In the genomic region with DNA sequence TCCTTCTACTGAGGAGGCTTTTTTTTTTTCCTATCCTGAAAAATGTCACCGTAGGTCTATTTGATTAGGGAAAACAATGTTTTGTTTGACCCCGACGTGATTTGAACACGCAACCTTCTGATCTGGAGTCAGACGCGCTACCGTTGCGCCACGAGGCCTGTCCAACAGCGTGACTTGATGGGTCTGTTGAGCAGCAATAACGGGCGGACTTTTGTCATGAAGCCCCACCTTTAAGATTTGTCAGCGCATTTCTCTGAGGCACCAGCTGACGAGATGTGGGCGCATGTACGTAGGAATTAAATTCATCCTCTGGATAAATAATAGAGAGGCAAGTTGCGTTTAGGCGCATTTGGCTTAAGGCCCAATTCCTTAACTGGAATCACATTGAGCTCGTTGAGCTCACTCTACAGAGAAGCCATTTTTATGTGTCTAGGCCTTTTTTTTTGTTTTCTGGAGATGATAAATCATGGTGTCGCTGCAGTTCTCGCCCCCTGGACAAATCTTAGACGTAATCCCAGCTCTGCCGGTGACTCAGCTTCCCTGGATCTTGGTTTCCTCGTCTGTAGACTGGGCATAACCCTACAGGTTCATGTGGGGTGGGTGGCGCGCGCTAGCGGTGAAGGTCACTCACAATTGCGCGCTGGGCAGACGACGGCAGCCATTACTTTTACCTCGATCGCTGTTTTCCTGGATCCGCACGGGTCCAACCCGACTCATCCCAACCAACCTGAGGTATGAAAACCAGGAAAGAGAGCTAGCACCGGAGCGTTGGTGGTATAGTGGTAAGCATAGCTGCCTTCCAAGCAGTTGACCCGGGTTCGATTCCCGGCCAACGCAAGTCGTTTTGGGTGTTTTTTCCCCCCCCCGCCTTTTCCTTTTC, we compare ENCODE assay signal across 8 cellular contexts. TPM values are rescaled to one million over a fixed set of nuclear protein-coding genes. Genes with fewer than 3 reads are reported as not detected.
DNase-seq lines count a peak whose midpoint lies in the region; ATAC-seq, FAIRE-seq and TF ChIP-seq lines count a peak whose summit lies in the region.

No MANE protein-coding gene starts in this region.

- peak; percentile 56 for TF ChIP-seq EP300 in K562 (IDR thresholded peaks at IDR 0.05; ENCODE audit: low read length)

- peak; percentile 51 for TF ChIP-seq POLR2A in K562 (conservative IDR thresholded peaks at IDR 0.05)

- peak overlapping the region; percentile 99 for H3K4me2 ChIP-seq in K562 (ENCODE audit: insufficient read depth, low read length)

- WGBS in K562 (ENCODE audit: insufficient coverage, low coverage, missing lambda C conversion rate) = under 1% methylated on average over 43 of the region's 45 CpGs
- WGBS in iPS DF 6.9 (ENCODE audit: insufficient coverage, insufficient read length) = no CpG with 5 or more reads among the region's 45 CpGs
- 0% methylated on average over 45 of the region's 45 CpGs for WGBS in aorta, 2 donors

- H2AFZ ChIP-seq in K562 (ENCODE audit: low read depth, low read length) = peak overlapping the region; percentile 95

- H4K20me1 ChIP-seq in K562 (replicated peaks; ENCODE audit: control insufficient read depth, insufficient read depth, low read length) = peaks cover 5% of the 10 kb centered on the region

- no TSS peak for BruUV-seq in K562 (replicated peaks; lab: Mats Ljungman, UMichigan)

- no peaks in the 10 kb centered on the region for H3K9me1 ChIP-seq in K562 (ENCODE audit: control insufficient read depth, insufficient read depth, low read length)

- in situ Hi-C loops in K562 (cut with MboI) = loop anchor here (5.0 kb wide), 1 partner anchor 99 kb away; a partner anchor contains a TSS

- H3K9ac ChIP-seq in K562 (ENCODE audit: insufficient read depth in 1 of 2, low read depth in 2 of 2, low read length in 2 of 2) = peak overlapping the region; percentile 91

- H3K36me3 ChIP-seq in K562 (ENCODE audit: control insufficient read depth, insufficient read depth, low read length) (no peaks in the 10 kb centered on the region), iPS DF 6.9 (ENCODE audit: control insufficient read depth, insufficient read depth, low read length) (no peaks in the 10 kb centered on the region), aorta (ENCODE audit: control insufficient read depth in 1 of 2, insufficient read depth in 2 of 2, low read length in 1 of 2) (no peaks in the 10 kb centered on the region)

- intact Hi-C loops in K562 (cut with micrococcal nuclease) = loop anchor here (1.0 to 10.0 kb wide), 4 partner anchors 34 to 164 kb away; a partner anchor contains a TSS
- intact Hi-C loops in aorta (cut with DNase I) = loop anchor here (1.0 kb wide), 1 partner anchor 34 kb away; no protein-coding TSS in a partner anchor

- TF ChIP-seq CTCF in AG04450 (IDR thresholded peaks at IDR 0.05; ENCODE audit: low read depth, low read length) = no peak
- TF ChIP-seq CTCF in K562 (IDR thresholded peaks at IDR 0.05 in 2 of 3, conservative IDR thresholded peaks at IDR 0.05 in 1 of 3; ENCODE audit: insufficient read depth in 2 of 3, low read depth in 1 of 3, low read length in 3 of 3) = peak in 2 of 3 experiments; percentile 2 to 12; a peak in 1 of 6 replicates
- TF ChIP-seq CTCF in retinal pigment epithelial cell (conservative IDR thresholded peaks at IDR 0.05; ENCODE audit: low read depth, low read length) = no peak

- H3K27me3 ChIP-seq in AG04450 (ENCODE audit: control insufficient read depth, insufficient read depth, low read length) (no peaks in the 10 kb centered on the region), K562 (ENCODE audit: control insufficient read depth in 2 of 2, insufficient read depth in 2 of 2, low read length in 2 of 2) (no peaks in the 10 kb centered on the region), iPS DF 6.9 (ENCODE audit: control insufficient read depth, insufficient read depth, low read length) (no peaks in the 10 kb centered on the region), aorta (ENCODE audit: control insufficient read depth in 1 of 2, insufficient read depth in 2 of 2, low read length in 1 of 2) (no peaks in the 10 kb centered on the region)

- no peaks in the 10 kb centered on the region for H3K79me2 ChIP-seq in K562 (ENCODE audit: control insufficient read depth, insufficient read depth, low read length)

- no peak for TF ChIP-seq RAD21 in K562 (CRISPR knock-in tag; conservative IDR thresholded peaks at IDR 0.05 in 1 of 2, IDR thresholded peaks at IDR 0.05 in 1 of 2)

- POLR2A ChIA-PET in AG04450 (lab: Yijun Ruan, JAX) (interaction anchor here (0.8 to 4.4 kb wide), 8 partner anchors 10 to 102 kb away, joined by 3 to 25 read pairs (median 6); a partner anchor contains a TSS), K562 (lab: Yijun Ruan, JAX) (interaction anchor here (0.6 to 7.5 kb wide), 10 partner anchors 10 to 160 kb away, joined by 3 to 89 read pairs (median 6); a partner anchor contains a TSS)

- FAIRE-seq in K562 (lab: Jason Lieb, UNC) = peak; percentile 76

- CTCF ChIA-PET in AG04450 (lab: Charles Lee) (interaction anchor here (0.9 to 3.6 kb wide), 4 partner anchors 12 to 102 kb away, joined by 3 to 15 read pairs (median 8); a partner anchor contains a TSS), K562 (lab: Yijun Ruan, JAX; ENCODE audit: low intra/inter-chr PET ratio) (interaction anchor here (0.6 to 0.7 kb wide), 2 partner anchors 73 to 525 kb away, joined by 3 read pairs; no protein-coding TSS in a partner anchor)

- H3K4me1 ChIP-seq in K562 (replicated peaks in 1 of 2; ENCODE audit: control insufficient read depth in 2 of 2, insufficient read depth in 2 of 2, low read length in 2 of 2) = peaks cover 23 to 27% of the 10 kb centered on the region in 2 experiments; a peak in 4 of 5 replicates
- no peaks in the 10 kb centered on the region for H3K4me1 ChIP-seq in iPS DF 6.9 (ENCODE audit: control insufficient read depth, insufficient read depth, low read length)
- H3K4me1 ChIP-seq in aorta (ENCODE audit: control insufficient read depth in 1 of 2, insufficient read depth in 2 of 2, low read length in 2 of 2) = no peaks in the 10 kb centered on the region

- peak overlapping the region; percentile 87 for H3K4me3 ChIP-seq in AG04450 (ENCODE audit: low read depth, low read length)
- peak overlapping the region; percentile 60 for H3K4me3 ChIP-seq in K562
- H3K4me3 ChIP-seq in iPS DF 6.9 (ENCODE audit: low read length) = peak overlapping the region; percentile 73; the same call in 1 of the 2 replicates
- peak overlapping the region; percentile 85 for H3K4me3 ChIP-seq in retinal pigment epithelial cell (ENCODE audit: low read length)
- peak overlapping the region; percentile 28 to 33 for H3K4me3 ChIP-seq in aorta (ENCODE audit: low read length in 2 of 2)

- H3K9me3 ChIP-seq in AG04450 (ENCODE audit: control insufficient read depth, insufficient read depth, low read length) (no peaks in the 10 kb centered on the region; the same call in 1 of the 2 replicates), K562 (replicated peaks; ENCODE audit: control insufficient read depth, insufficient read depth, low read depth, low read length) (no peaks in the 10 kb centered on the region), iPS DF 6.9 (ENCODE audit: control insufficient read depth, insufficient read depth, low read length) (no peaks in the 10 kb centered on the region), aorta (ENCODE audit: control insufficient read depth, low read length) (no peaks in the 10 kb centered on the region)

- H3K27ac ChIP-seq in AG04450 (ENCODE audit: low read depth, low read length) = peak overlapping the region; percentile 94
- peak overlapping the region; percentile 87 for H3K27ac ChIP-seq in K562 (ENCODE audit: extremely low read depth, low read depth, low read length)
- no peak overlapping the region for H3K27ac ChIP-seq in iPS DF 6.9 (ENCODE audit: low read length)
- peak overlapping the region; percentile 78 to 93 for H3K27ac ChIP-seq in aorta (ENCODE audit: low read depth in 1 of 2, low read length in 2 of 2)

- DNase-seq in AG04450 (ENCODE audit: low read depth, low spot score) = peak; percentile 78
- DNase-seq in H4 (ENCODE audit: low spot score) = peak; percentile 83
- peak; percentile 62 for DNase-seq in NCI-H2107 treated with DMSO at 0.1 percent for 48 hours (lab: John Stamatoyannopoulos, UW; ENCODE audit: unreplicated experiment)
- peak; percentile 92 for DNase-seq in UCSD-AML1 (lab: John Stamatoyannopoulos, UW; ENCODE audit: unreplicated experiment)
- DNase-seq in K562 (ENCODE audit: extremely low read depth in 1 of 4, low spot score in 3 of 4) = peak; percentile 50 to 89 (median 55)
- DNase-seq in iPS DF 6.9 (ENCODE audit: low read depth, low spot score) = no peak
- no peak for DNase-seq in retinal pigment epithelial cell (ENCODE audit: low read depth)
- peak; percentile 90 to 93 for DNase-seq in aorta

- ATAC-seq in K562 = peak; percentile 54
- ATAC-seq in aorta (ENCODE audit: low FRiP score) = peak; percentile 90

RNA-seq across cellular contexts. Expression of a gene that starts 10.6 kb away (rescaled TPM):
- polyA plus RNA-seq in AG04450 (2011; rRNA removed) = 5.9 and 7.7 TPM in 2 replicates
- 8.6 and 12.1 TPM in 2 replicates for polyA minus RNA-seq in AG04450 (2011; rRNA and poly(A)+ RNA removed)
- 33.4 and 50.5 TPM in 2 replicates for total RNA-seq in H4 (2014; rRNA removed; shearing (Covaris generic))
- 109 and 239 TPM in 2 replicates for total RNA-seq in K562 (2011; cell fraction: chromatin; rRNA removed; ENCODE audit: low replicate concordance)
- 161 and 197 TPM in 2 replicates for total RNA-seq in K562 (2011; cell fraction: nucleolus; rRNA removed)
- 144 and 149 TPM in 2 replicates for total RNA-seq in K562 (2011; cell fraction: nucleoplasm; rRNA removed)
- 78.1 and 96.2 TPM in 2 replicates for total RNA-seq in K562 (2014; rRNA removed)
- 46.7 and 60.3 TPM in 2 replicates for total RNA-seq in K562 (2014; rRNA removed; fragmentation: Illumina TruSeq; extraction: Trizol)
- total RNA-seq in K562 (2015; rRNA removed; fragmentation: Illumina TruSeq; extraction: Trizol) = 67.7 and 74.8 TPM in 2 replicates
- 99.8 and 104 TPM in 2 replicates for total RNA-seq in K562 (2021)
- polyA plus RNA-seq in K562 (2011; rRNA removed) = 27.2 and 57.3 TPM in 2 replicates
- 47.9 and 49.1 TPM in 2 replicates for polyA plus RNA-seq in K562 (2011; cell fraction: cytosol; rRNA removed)
- polyA plus RNA-seq in K562 (2011; cell fraction: nucleus; rRNA removed) = 213 and 224 TPM in 2 replicates
- 77.0 and 128 TPM in 2 replicates for polyA plus RNA-seq in K562 (2012)
- polyA plus RNA-seq in K562 (2014; fragmentation: Illumina TruSeq; extraction: Trizol) = 114 and 128 TPM in 2 replicates
- polyA plus RNA-seq in K562 (2014; fragmentation: Nextera tagmentation; extraction: Ambion mirVana) = 100 to 1,000 TPM in 1 of 2 experiments, 10 to 100 TPM in 1; 63.4 to 101 TPM
- 51.3 and 62.7 TPM in 2 replicates for polyA plus RNA-seq in K562 (2014; rRNA removed)
- 25.6 and 34.2 TPM in 2 replicates for polyA minus RNA-seq in K562 (2011; rRNA and poly(A)+ RNA removed)
- polyA minus RNA-seq in K562 (2011; cell fraction: cytosol; rRNA and poly(A)+ RNA removed) = 24.7 and 37.6 TPM in 2 replicates
- polyA minus RNA-seq in K562 (2011; cell fraction: nucleus; rRNA and poly(A)+ RNA removed) = 59.9 and 83.2 TPM in 2 replicates
- 1 to 10 TPM in 1 of 2 donors, under 1 TPM in 1; 0.81 to 3.1 TPM for total RNA-seq in aorta
- not detected for polyA plus RNA-seq in aorta

RNA-seq across cellular contexts. Expression of a gene that starts 26.8 kb away (rescaled TPM):
- polyA plus RNA-seq in AG04450 (2011; rRNA removed) (6.1 and 7.3 TPM in 2 replicates), K562 (2011; rRNA removed) (9.6 and 15.3 TPM in 2 replicates), K562 (2014; fragmentation: Illumina TruSeq; extraction: Trizol) (19.8 and 20.8 TPM in 2 replicates), K562 (2014; fragmentation: Nextera tagmentation; extraction: Ambion mirVana) (1 to 10 TPM; 3.1 to 5.1 TPM), K562 (2014; rRNA removed) (14.1 and 21.4 TPM in 2 replicates), aorta (10 to 100 TPM in 1 of 2 donors, 1 to 10 TPM in 1; 4.6 to 36.4 TPM)
- 12.2 and 17.3 TPM in 2 replicates for polyA minus RNA-seq in AG04450 (2011; rRNA and poly(A)+ RNA removed)
- 3.0 and 3.3 TPM in 2 replicates for total RNA-seq in H4 (2014; rRNA removed; shearing (Covaris generic))
- 144 and 309 TPM in 2 replicates for total RNA-seq in K562 (2011; cell fraction: chromatin; rRNA removed; ENCODE audit: low replicate concordance)
- total RNA-seq in K562 (2011; cell fraction: nucleolus; rRNA removed) = 104 and 131 TPM in 2 replicates
- total RNA-seq in K562 (2011; cell fraction: nucleoplasm; rRNA removed) = 112 and 125 TPM in 2 replicates
- total RNA-seq in K562 (2014; rRNA removed) (5.7 and 9.6 TPM in 2 replicates), K562 (2014; rRNA removed; fragmentation: Illumina TruSeq; extraction: Trizol) (6.7 and 9.3 TPM in 2 replicates), K562 (2015; rRNA removed; fragmentation: Illumina TruSeq; extraction: Trizol) (3.8 and 5.8 TPM in 2 replicates), K562 (2021) (29.7 and 32.8 TPM in 2 replicates), aorta (10 to 100 TPM; 43.3 to 59.2 TPM)
- 7.0 and 7.8 TPM in 2 replicates for polyA plus RNA-seq in K562 (2011; cell fraction: cytosol; rRNA removed)
- 99.2 and 159 TPM in 2 replicates for polyA plus RNA-seq in K562 (2011; cell fraction: nucleus; rRNA removed)
- polyA plus RNA-seq in K562 (2012) = 10.8 and 16.7 TPM in 2 replicates
- 19.6 and 21.1 TPM in 2 replicates for polyA minus RNA-seq in K562 (2011; rRNA and poly(A)+ RNA removed)
- polyA minus RNA-seq in K562 (2011; cell fraction: cytosol; rRNA and poly(A)+ RNA removed) = 4.9 and 6.5 TPM in 2 replicates
- 52.2 and 68.6 TPM in 2 replicates for polyA minus RNA-seq in K562 (2011; cell fraction: nucleus; rRNA and poly(A)+ RNA removed)

RNA-seq across cellular contexts. Expression of a gene that starts 28.1 kb away (rescaled TPM):
- polyA plus RNA-seq in AG04450 (2011; rRNA removed) (14.0 and 18.5 TPM in 2 replicates), K562 (2011; rRNA removed) (27.3 and 39.8 TPM in 2 replicates), K562 (2014; fragmentation: Illumina TruSeq; extraction: Trizol) (44.8 and 50.5 TPM in 2 replicates), K562 (2014; fragmentation: Nextera tagmentation; extraction: Ambion mirVana) (10 to 100 TPM; 11.6 to 18.2 TPM), K562 (2014; rRNA removed) (46.9 and 53.3 TPM in 2 replicates), aorta (1 to 10 TPM; 1.4 to 8.3 TPM)
- 26.5 and 49.1 TPM in 2 replicates for polyA minus RNA-seq in AG04450 (2011; rRNA and poly(A)+ RNA removed)
- 13.5 and 18.4 TPM in 2 replicates for total RNA-seq in H4 (2014; rRNA removed; shearing (Covaris generic))
- total RNA-seq in K562 (2011; cell fraction: chromatin; rRNA removed; ENCODE audit: low replicate concordance) = 107 and 253 TPM in 2 replicates
- 170 and 185 TPM in 2 replicates for total RNA-seq in K562 (2011; cell fraction: nucleolus; rRNA removed)
- total RNA-seq in K562 (2011; cell fraction: nucleoplasm; rRNA removed) = 90.2 and 106 TPM in 2 replicates
- total RNA-seq in K562 (2014; rRNA removed) (59.2 and 69.0 TPM in 2 replicates), K562 (2014; rRNA removed; fragmentation: Illumina TruSeq; extraction: Trizol) (36.2 and 43.9 TPM in 2 replicates), K562 (2015; rRNA removed; fragmentation: Illumina TruSeq; extraction: Trizol) (33.6 and 33.7 TPM in 2 replicates), K562 (2021) (128 and 131 TPM in 2 replicates), aorta (10 to 100 TPM; 21.3 to 25.4 TPM)
- 29.6 and 42.9 TPM in 2 replicates for polyA plus RNA-seq in K562 (2011; cell fraction: cytosol; rRNA removed)
- 114 and 225 TPM in 2 replicates for polyA plus RNA-seq in K562 (2011; cell fraction: nucleus; rRNA removed)
- polyA plus RNA-seq in K562 (2012) = 28.2 and 62.7 TPM in 2 replicates
- polyA minus RNA-seq in K562 (2011; rRNA and poly(A)+ RNA removed) = 54.9 and 63.9 TPM in 2 replicates
- polyA minus RNA-seq in K562 (2011; cell fraction: cytosol; rRNA and poly(A)+ RNA removed) = 49.4 and 60.8 TPM in 2 replicates
- polyA minus RNA-seq in K562 (2011; cell fraction: nucleus; rRNA and poly(A)+ RNA removed) = 58.5 and 59.8 TPM in 2 replicates

RNA-seq across cellular contexts. Expression of a gene that starts 31.0 kb away (rescaled TPM):
- 2.3 and 2.7 TPM in 2 replicates for polyA plus RNA-seq in AG04450 (2011; rRNA removed)
- polyA minus RNA-seq in AG04450 (2011; rRNA and poly(A)+ RNA removed) = 2.6 and 3.0 TPM in 2 replicates
- 0.62 and 0.68 TPM in 2 replicates for total RNA-seq in H4 (2014; rRNA removed; shearing (Covaris generic))
- total RNA-seq in K562 (2011; cell fraction: chromatin; rRNA removed; ENCODE audit: low replicate concordance) = 0.51 and 1.8 TPM in 2 replicates
- 3.7 and 4.1 TPM in 2 replicates for total RNA-seq in K562 (2011; cell fraction: nucleolus; rRNA removed)
- total RNA-seq in K562 (2011; cell fraction: nucleoplasm; rRNA removed) = 1.8 TPM in 2 replicates
- 7.4 and 8.6 TPM in 2 replicates for total RNA-seq in K562 (2014; rRNA removed)
- 0.61 and 1.1 TPM in 2 replicates for total RNA-seq in K562 (2014; rRNA removed; fragmentation: Illumina TruSeq; extraction: Trizol)
- total RNA-seq in K562 (2015; rRNA removed; fragmentation: Illumina TruSeq; extraction: Trizol) = 2.6 and 2.7 TPM in 2 replicates
- total RNA-seq in K562 (2021) = 5.4 and 6.5 TPM in 2 replicates
- 2.3 and 2.9 TPM in 2 replicates for polyA plus RNA-seq in K562 (2011; rRNA removed)
- polyA plus RNA-seq in K562 (2011; cell fraction: cytosol; rRNA removed) = 3.9 and 6.5 TPM in 2 replicates
- 2.4 and 2.6 TPM in 2 replicates for polyA plus RNA-seq in K562 (2011; cell fraction: nucleus; rRNA removed)
- 3.6 and 5.0 TPM in 2 replicates for polyA plus RNA-seq in K562 (2012)
- 1.7 and 2.5 TPM in 2 replicates for polyA plus RNA-seq in K562 (2014; fragmentation: Illumina TruSeq; extraction: Trizol)
- under 1 TPM; 0.01 to 0.08 TPM for polyA plus RNA-seq in K562 (2014; fragmentation: Nextera tagmentation; extraction: Ambion mirVana)
- 3.5 and 4.1 TPM in 2 replicates for polyA plus RNA-seq in K562 (2014; rRNA removed)
- polyA minus RNA-seq in K562 (2011; rRNA and poly(A)+ RNA removed) = 1.8 and 1.9 TPM in 2 replicates
- polyA minus RNA-seq in K562 (2011; cell fraction: cytosol; rRNA and poly(A)+ RNA removed) = 2.9 and 4.3 TPM in 2 replicates
- 1.5 and 3.1 TPM in 2 replicates for polyA minus RNA-seq in K562 (2011; cell fraction: nucleus; rRNA and poly(A)+ RNA removed)
- 1 to 10 TPM; 5.2 to 8.0 TPM for total RNA-seq in aorta
- 1 to 10 TPM; 6.4 to 9.4 TPM for polyA plus RNA-seq in aorta

RNA-seq across cellular contexts. Expression of a gene that starts 44.8 kb away (rescaled TPM):
- polyA plus RNA-seq in AG04450 (2011; rRNA removed) = 8.7 and 9.6 TPM in 2 replicates
- polyA minus RNA-seq in AG04450 (2011; rRNA and poly(A)+ RNA removed) = 68.2 and 152 TPM in 2 replicates
- total RNA-seq in H4 (2014; rRNA removed; shearing (Covaris generic)) = 1.7 and 13.3 TPM in 2 replicates
- 42.3 and 63.3 TPM in 2 replicates for total RNA-seq in K562 (2011; cell fraction: chromatin; rRNA removed; ENCODE audit: low replicate concordance)
- 76.2 and 101 TPM in 2 replicates for total RNA-seq in K562 (2011; cell fraction: nucleolus; rRNA removed)
- 131 and 204 TPM in 2 replicates for total RNA-seq in K562 (2011; cell fraction: nucleoplasm; rRNA removed)
- 11.4 and 15.5 TPM in 2 replicates for total RNA-seq in K562 (2014; rRNA removed)
- total RNA-seq in K562 (2014; rRNA removed; fragmentation: Illumina TruSeq; extraction: Trizol) = 24.0 and 28.1 TPM in 2 replicates
- 16.8 and 16.9 TPM in 2 replicates for total RNA-seq in K562 (2015; rRNA removed; fragmentation: Illumina TruSeq; extraction: Trizol)
- total RNA-seq in K562 (2021) = 16.3 and 16.8 TPM in 2 replicates
- polyA plus RNA-seq in K562 (2011; rRNA removed) = 23.1 and 26.2 TPM in 2 replicates
- 30.2 and 33.9 TPM in 2 replicates for polyA plus RNA-seq in K562 (2011; cell fraction: cytosol; rRNA removed)
- 38.7 and 40.6 TPM in 2 replicates for polyA plus RNA-seq in K562 (2011; cell fraction: nucleus; rRNA removed)
- polyA plus RNA-seq in K562 (2012) = 18.6 and 19.9 TPM in 2 replicates
- 7.1 and 9.7 TPM in 2 replicates for polyA plus RNA-seq in K562 (2014; fragmentation: Illumina TruSeq; extraction: Trizol)
- 10 to 100 TPM; 17.4 to 19.5 TPM for polyA plus RNA-seq in K562 (2014; fragmentation: Nextera tagmentation; extraction: Ambion mirVana)
- polyA plus RNA-seq in K562 (2014; rRNA removed) = 12.5 and 16.7 TPM in 2 replicates
- polyA minus RNA-seq in K562 (2011; rRNA and poly(A)+ RNA removed) = 56.1 and 92.4 TPM in 2 replicates
- polyA minus RNA-seq in K562 (2011; cell fraction: cytosol; rRNA and poly(A)+ RNA removed) = 26.4 and 31.2 TPM in 2 replicates
- polyA minus RNA-seq in K562 (2011; cell fraction: nucleus; rRNA and poly(A)+ RNA removed) = 63.1 and 97.3 TPM in 2 replicates
- 10 to 100 TPM in 1 of 2 donors, 1 to 10 TPM in 1; 8.9 to 12.3 TPM for total RNA-seq in aorta
- polyA plus RNA-seq in aorta = 10 to 100 TPM in 1 of 2 donors, 1 to 10 TPM in 1; 9.9 to 20.9 TPM

Comparison
In these comparisons a context has a peak if more than half of its experiments do, and no peak if none do; other contexts are left out.
1. DNase-seq: peak in AG04450 (single experiment), H4 (single experiment), NCI-H2107 treated with DMSO at 0.1 percent for 48 hours (single experiment), UCSD-AML1 (single experiment), K562 (4 of 4) and aorta (2 of 2); none in iPS DF 6.9 (single experiment) and retinal pigment epithelial cell (single experiment).
2. H3K4me3 ChIP-seq: peak in every context shown above with its lines; median percentile 87 in AG04450; 85 in retinal pigment epithelial cell; 73 in iPS DF 6.9; 60 in K562; 30 in aorta.
3. CTCF ChIP-seq: peak in K562 (2 of 3); none in AG04450 (single experiment) and retinal pigment epithelial cell (single experiment).